Comparison of ENCODE assay signal across 11 cellular contexts in the genomic region with DNA sequence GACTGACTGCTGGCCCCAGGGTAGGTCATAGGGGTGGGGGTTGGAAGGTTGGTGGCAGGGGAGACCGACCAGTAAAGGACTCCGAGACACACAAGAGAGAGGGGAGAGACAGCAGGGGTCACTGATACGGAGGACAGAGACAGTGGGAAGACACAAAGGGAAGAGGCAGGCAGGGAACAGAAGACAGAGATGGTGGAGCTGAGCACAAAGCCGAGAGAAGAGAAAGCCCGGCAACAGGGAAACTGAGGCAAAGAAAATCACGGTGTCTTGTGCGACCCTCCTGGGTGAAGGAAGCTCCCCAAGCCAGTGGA. TPM values are rescaled to one million over a fixed set of nuclear protein-coding genes. Genes with fewer than 3 reads are reported as not detected.
DNase-seq lines count a peak whose midpoint lies in the region; ATAC-seq, FAIRE-seq and TF ChIP-seq lines count a peak whose summit lies in the region.
"Had no signal": no experiment of that assay in that cellular context is flagged by ENCODE, and none has a peak within 500 bp of the region (broad histone marks: within the 10 kb centered on the region; RNA-seq: fewer than 3 reads in every experiment).

No MANE protein-coding gene starts in this region.

- TF ChIP-seq EP300 in A549 (IDR thresholded peaks at IDR 0.05), result no peak
- TF ChIP-seq EP300 in gastroesophageal sphincter (IDR thresholded peaks at IDR 0.05), result no peak

- H3K36me3 ChIP-seq in Peyer's patch, result no peaks in the 10 kb centered on the region
- H3K36me3 ChIP-seq in gastroesophageal sphincter, result peaks cover 0 to 12% of the 10 kb centered on the region in 2 donors
- H3K36me3 ChIP-seq: adrenal gland had no signal

- POLR2A ChIA-PET in A549 (lab: Yijun Ruan, JAX), result no interaction called here

- H3K9me3 Mint-ChIP-seq in osteocyte (ENCODE audit: unreplicated experiment), result no peaks in the 10 kb centered on the region

- H3K4me3 Mint-ChIP-seq in osteocyte (ENCODE audit: unreplicated experiment), result peak overlapping the region; percentile 56

- 58% methylated on average over 7 of the region's 7 CpGs for WGBS in A549 (ENCODE audit: missing lambda C conversion rate)
- WGBS in gastroesophageal sphincter (ENCODE audit: low coverage in 1 of 2), 2 donors, result 2 to 16% methylated on average over 7 of the region's 7 CpGs

- ATAC-seq in A549 (no peak), gastroesophageal sphincter (no peak)

- peak overlapping the region; percentile 82 for H3K4me2 ChIP-seq in A549

- H3K27me3 Mint-ChIP-seq in osteocyte (ENCODE audit: unreplicated experiment), result peaks cover 7% of the 10 kb centered on the region

- no peak for FAIRE-seq in A549 (lab: Jason Lieb, UNC)

- peaks cover 0 to 9% of the 10 kb centered on the region in 2 donors for H3K27me3 ChIP-seq in Peyer's patch
- H3K27me3 ChIP-seq in gastroesophageal sphincter, result peaks cover 5% of the 10 kb centered on the region

- H3K36me3 Mint-ChIP-seq in osteocyte (ENCODE audit: unreplicated experiment), result no peaks in the 10 kb centered on the region

- no peak overlapping the region for H3K27ac Mint-ChIP-seq in osteocyte (ENCODE audit: unreplicated experiment)

- TF ChIP-seq CTCF in A549 (IDR thresholded peaks at IDR 0.05), result no peak
- TF ChIP-seq CTCF in Peyer's patch (IDR thresholded peaks at IDR 0.05), result no peak
- TF ChIP-seq CTCF in gastroesophageal sphincter (IDR thresholded peaks at IDR 0.05), result no peak
- no peak for TF ChIP-seq CTCF in osteocyte (IDR thresholded peaks at IDR 0.05)

- H3K4me3 ChIP-seq in A549 (no peak overlapping the region; the same call in 2 of the 3 replicates), Peyer's patch (peak overlapping the region; percentile 29 to 67 (median 42)), gastroesophageal sphincter (peak overlapping the region; percentile 70 to 90)

- TF ChIP-seq RAD21 in A549 (conservative IDR thresholded peaks at IDR 0.05 in 1 of 2, IDR thresholded peaks at IDR 0.05 in 1 of 2), result no peak

- no peaks in the 10 kb centered on the region for H3K9me3 ChIP-seq in A549
- H3K9me3 ChIP-seq in Peyer's patch, result no peaks in the 10 kb centered on the region
- no peaks in the 10 kb centered on the region for H3K9me3 ChIP-seq in gastroesophageal sphincter
- H3K9me3 ChIP-seq: adrenal gland had no signal

- no peak for TF ChIP-seq POLR2A in A549 (IDR thresholded peaks at IDR 0.05; ENCODE audit: low read length)
- TF ChIP-seq POLR2A in Peyer's patch (IDR thresholded peaks at IDR 0.05), result no peak
- no peak for TF ChIP-seq POLR2A in gastroesophageal sphincter (IDR thresholded peaks at IDR 0.05)

- H3K4me1 ChIP-seq in A549, result peaks cover 5% of the 10 kb centered on the region; the same call in 2 of the 3 replicates
- peaks cover 0 to 31% (median 0%) of the 10 kb centered on the region in 4 donors for H3K4me1 ChIP-seq in Peyer's patch
- H3K4me1 ChIP-seq in gastroesophageal sphincter, result peaks cover 19 to 100% (median 60%) of the 10 kb centered on the region in 3 donors

- H3K4me1 Mint-ChIP-seq in osteocyte (ENCODE audit: unreplicated experiment), result peaks cover 54% of the 10 kb centered on the region

- no peak for DNase-seq in A549 (ENCODE audit: low read depth in 1 of 2, low spot score in 1 of 2)
- DNase-seq in Peyer's patch, result no peak
- DNase-seq in osteocyte (ENCODE audit: extremely low spot score, unreplicated experiment), result no peak
- no peak for DNase-seq in NCI-H748 treated with DMSO at 0.1 percent for 48 hours (lab: John Stamatoyannopoulos, UW)
- no peak for DNase-seq in NK-92 treated with Interleukin-12 subunit alpha and Interleukin-12 subunit beta, amount 100 ng/mL, for 24 hours (lab: John Stamatoyannopoulos, UW)
- no peak for DNase-seq in GM19240 (ENCODE audit: insufficient read length, low spot score)
- DNase-seq in HPDE6-E6E7 (ENCODE audit: extremely low spot score), result no peak
- DNase-seq: activated CD4-positive, CD25-positive, alpha-beta regulatory T cell treated with anti-CD3 and anti-CD28 coated beads, Interleukin-2, amount 50 U/mL, for 72 hours; adrenal gland had no signal

- CTCF ChIA-PET in A549 (lab: Yijun Ruan, JAX), result interaction anchor here (0.6 to 33.7 kb wide), 7 partner anchors 7 to 864 kb away, joined by 3 to 1280 read pairs (median 7); a partner anchor contains a TSS

- H3K27ac ChIP-seq in A549 (peak overlapping the region in 1 of 2 experiments; percentile 71; a peak in 3 of 6 replicates), Peyer's patch (peak overlapping the region; percentile 62 to 80 (median 74)), gastroesophageal sphincter (peak overlapping the region; percentile 89 to 99 (median 94))
- H3K27ac ChIP-seq: C4-2B had no signal

TF ChIP-seq in A549, 52 proteins besides CTCF, POLR2A, EP300 and RAD21 (continues in another document):
- TF ChIP-seq JUNB (IDR thresholded peaks at IDR 0.05) (no peak), NR3C1 (IDR thresholded peaks at IDR 0.05) (no peak), RFX5 (IDR thresholded peaks at IDR 0.05) (no peak), ZC3H11A (IDR thresholded peaks at IDR 0.05) (no peak), TFCP2L1 (CRISPR knock-in tag; IDR thresholded peaks at IDR 0.05) (no peak), TP53 (CRISPR knock-in tag; IDR thresholded peaks at IDR 0.05) (no peak), CBX8 (IDR thresholded peaks at IDR 0.05) (no peak), RCOR1 (IDR thresholded peaks at IDR 0.05; ENCODE audit: low read depth, low read length) (no peak), EHF (CRISPR knock-in tag; IDR thresholded peaks at IDR 0.05) (no peak), RARB (CRISPR knock-in tag; IDR thresholded peaks at IDR 0.05) (no peak), JUN (IDR thresholded peaks at IDR 0.05) (no peak), ESRRA (IDR thresholded peaks at IDR 0.05; ENCODE audit: borderline replicate concordance, low read length) (no peak), FOSL2 (IDR thresholded peaks at IDR 0.05) (no peak), FOSL2 (CRISPR knock-in tag; IDR thresholded peaks at IDR 0.05) (no peak), KDM5A (IDR thresholded peaks at IDR 0.05) (no peak), CBX2 (IDR thresholded peaks at IDR 0.05; ENCODE audit: borderline replicate concordance, low read depth) (no peak)
- TF ChIP-seq, protein P1, sequence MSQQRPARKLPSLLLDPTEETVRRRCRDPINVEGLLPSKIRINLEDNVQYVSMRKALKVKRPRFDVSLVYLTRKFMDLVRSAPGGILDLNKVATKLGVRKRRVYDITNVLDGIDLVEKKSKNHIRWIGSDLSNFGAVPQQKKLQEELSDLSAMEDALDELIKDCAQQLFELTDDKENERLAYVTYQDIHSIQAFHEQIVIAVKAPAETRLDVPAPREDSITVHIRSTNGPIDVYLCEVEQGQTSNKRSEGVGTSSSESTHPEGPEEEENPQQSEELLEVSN (IDR thresholded peaks at IDR 0.05; ENCODE audit: borderline replicate concordance, low read depth), result no peak
- TF ChIP-seq, protein P2, sequence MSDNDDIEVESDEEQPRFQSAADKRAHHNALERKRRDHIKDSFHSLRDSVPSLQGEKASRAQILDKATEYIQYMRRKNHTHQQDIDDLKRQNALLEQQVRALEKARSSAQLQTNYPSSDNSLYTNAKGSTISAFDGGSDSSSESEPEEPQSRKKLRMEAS (IDR thresholded peaks at IDR 0.05), result no peak

RNA-seq across cellular contexts. Expression of a gene that starts 0.5 kb away (rescaled TPM):
- 0.08 and 0.28 TPM in 2 replicates for polyA plus RNA-seq in A549 (2011; rRNA removed)
- 0.11 and 0.21 TPM in 2 replicates for polyA plus RNA-seq in A549 (2012; cell fraction: cytosol; rRNA removed)
- polyA plus RNA-seq in A549 (2012; cell fraction: nucleus; rRNA removed), result 0.16 and 0.17 TPM in 2 replicates
- 0.12 to 0.34 TPM (median 0.18 TPM) in 3 replicates for polyA plus RNA-seq in A549 (2017; fragmentation: RNase III; extraction: RNeasy Plus Mini Kit Qiagen cat#74134 plus additional on column Dnase treatment)
- polyA minus RNA-seq in A549 (2011; rRNA and poly(A)+ RNA removed), result 0.19 and 0.29 TPM in 2 replicates
- 10 to 100 TPM in 2 of 4 donors, 1 to 10 TPM in 2; 5.1 to 23.1 (median 8.5) TPM for total RNA-seq in Peyer's patch
- total RNA-seq in gastroesophageal sphincter, result 100 to 1,000 TPM in 3 of 4 donors, 10 to 100 TPM in 1; 43.2 to 244 (median 179) TPM
- total RNA-seq in osteocyte, result 0.73 and 0.78 TPM in 2 replicates

RNA-seq across cellular contexts. Expression of a gene that starts 9.3 kb away (rescaled TPM):
- polyA plus RNA-seq in A549 (2011; rRNA removed), result not detected in 2 replicates
- polyA plus RNA-seq in A549 (2012; cell fraction: cytosol; rRNA removed), result not detected in 2 replicates
- polyA plus RNA-seq in A549 (2012; cell fraction: nucleus; rRNA removed), result not detected in 2 replicates
- polyA plus RNA-seq in A549 (2017; fragmentation: RNase III; extraction: RNeasy Plus Mini Kit Qiagen cat#74134 plus additional on column Dnase treatment), result not detected in 3 replicates
- polyA minus RNA-seq in A549 (2011; rRNA and poly(A)+ RNA removed), result not detected in 2 replicates
- total RNA-seq in Peyer's patch, result under 1 TPM in 1 of 4 donors, not detected in 3; 0.38 TPM
- total RNA-seq in gastroesophageal sphincter, result not detected
- total RNA-seq in osteocyte, result not detected in 2 replicates
- total RNA-seq: adrenal gland had no signal
- polyA plus RNA-seq: adrenal gland had no signal

RNA-seq across cellular contexts. Expression of a gene that starts 22.1 kb away (rescaled TPM):
- polyA plus RNA-seq in A549 (2011; rRNA removed) (16.1 and 17.9 TPM in 2 replicates), A549 (2017; fragmentation: RNase III; extraction: RNeasy Plus Mini Kit Qiagen cat#74134 plus additional on column Dnase treatment) (8.6 to 12.2 TPM (median 8.6 TPM) in 3 replicates)
- polyA plus RNA-seq in A549 (2012; cell fraction: cytosol; rRNA removed), result 4.2 and 4.9 TPM in 2 replicates
- polyA plus RNA-seq in A549 (2012; cell fraction: nucleus; rRNA removed), result 1.7 and 2.4 TPM in 2 replicates
- polyA minus RNA-seq in A549 (2011; rRNA and poly(A)+ RNA removed), result 2.9 and 3.1 TPM in 2 replicates
- total RNA-seq in Peyer's patch (100 to 1,000 TPM in 3 of 4 donors, 1 to 10 TPM in 1; 4.1 to 374 (median 196) TPM), gastroesophageal sphincter (not detected), osteocyte (not detected in 2 replicates)

RNA-seq across cellular contexts. Expression of a gene that starts 37.9 kb away (rescaled TPM):
- polyA plus RNA-seq in A549 (2011; rRNA removed) (23.4 and 25.2 TPM in 2 replicates), A549 (2017; fragmentation: RNase III; extraction: RNeasy Plus Mini Kit Qiagen cat#74134 plus additional on column Dnase treatment) (19.2 to 21.4 TPM (median 20.8 TPM) in 3 replicates)
- 13.2 and 14.6 TPM in 2 replicates for polyA plus RNA-seq in A549 (2012; cell fraction: cytosol; rRNA removed)
- 6.8 and 8.6 TPM in 2 replicates for polyA plus RNA-seq in A549 (2012; cell fraction: nucleus; rRNA removed)
- polyA minus RNA-seq in A549 (2011; rRNA and poly(A)+ RNA removed), result 8.7 and 10.4 TPM in 2 replicates
- total RNA-seq in Peyer's patch (10 to 100 TPM; 22.3 to 39.9 (median 36.9) TPM), gastroesophageal sphincter (10 to 100 TPM; 21.1 to 36.9 (median 29.4) TPM), osteocyte (16.3 and 16.9 TPM in 2 replicates)

RNA-seq across cellular contexts. Expression of a gene that starts 47.7 kb away (rescaled TPM):
- 0.84 and 1.3 TPM in 2 replicates for polyA plus RNA-seq in A549 (2011; rRNA removed)
- 0.88 and 0.91 TPM in 2 replicates for polyA plus RNA-seq in A549 (2012; cell fraction: cytosol; rRNA removed)
- 11.3 and 12.5 TPM in 2 replicates for polyA plus RNA-seq in A549 (2012; cell fraction: nucleus; rRNA removed)
- polyA plus RNA-seq in A549 (2017; fragmentation: RNase III; extraction: RNeasy Plus Mini Kit Qiagen cat#74134 plus additional on column Dnase treatment), result 0.87 to 0.96 TPM (median 0.96 TPM) in 3 replicates
- polyA minus RNA-seq in A549 (2011; rRNA and poly(A)+ RNA removed), result 2.1 TPM in 2 replicates
- total RNA-seq in Peyer's patch, result 1 to 10 TPM; 3.0 to 8.7 (median 5.5) TPM
- 1 to 10 TPM in 3 of 4 donors, under 1 TPM in 1; 0.12 to 7.5 (median 3.0) TPM for total RNA-seq in gastroesophageal sphincter
- 5.1 and 5.4 TPM in 2 replicates for total RNA-seq in osteocyte
